Comparison of ENCODE assay signal across 25 cellular contexts in genomic region chr19:7692417-7693088, GRCh38. TPM values are rescaled to one million over a fixed set of nuclear protein-coding genes. Genes with fewer than 3 reads are reported as not detected.
DNase-seq lines count a peak whose midpoint lies in the region; ATAC-seq lines count a peak whose summit lies in the region.
"Had no signal": no experiment of that assay in that cellular context is flagged by ENCODE, and none has a peak within 500 bp of the region (broad histone marks: within the 10 kb centered on the region; RNA-seq: fewer than 3 reads in every experiment).

No MANE protein-coding gene starts in this region.

- no peaks in the 10 kb centered on the region for H3K4me1 Mint-ChIP-seq in activated CD4-positive, alpha-beta T cell treated with anti-CD3 and anti-CD28 coated beads for 36 hours
- H3K4me1 Mint-ChIP-seq in immature natural killer cell, result peaks cover 0 to 9% of the 10 kb centered on the region in 2 donors
- H3K4me1 Mint-ChIP-seq: activated naive CD8-positive, alpha-beta T cell treated with anti-CD3 and anti-CD28 coated beads, Interleukin-2, amount 10 ng/mL, durations not matched to agents 7 days and 5 days; CD4-positive, CD25-positive, alpha-beta regulatory T cell had no signal

- peaks cover 5% of the 10 kb centered on the region for H3K27me3 Mint-ChIP-seq in activated CD4-positive, alpha-beta T cell treated with anti-CD3 and anti-CD28 coated beads for 36 hours
- peaks cover 18 to 44% (median 37%) of the 10 kb centered on the region in 3 donors for H3K27me3 Mint-ChIP-seq in immature natural killer cell (ENCODE audit: low read depth in 3 of 3)
- H3K27me3 Mint-ChIP-seq: activated naive CD8-positive, alpha-beta T cell treated with anti-CD3 and anti-CD28 coated beads, Interleukin-2, amount 10 ng/mL, durations not matched to agents 7 days and 5 days had no signal

- no peaks in the 10 kb centered on the region for H3K36me3 Mint-ChIP-seq in activated CD4-positive, alpha-beta T cell treated with anti-CD3 and anti-CD28 coated beads for 36 hours (ENCODE audit: low read depth)
- no peaks in the 10 kb centered on the region for H3K36me3 Mint-ChIP-seq in immature natural killer cell
- H3K36me3 Mint-ChIP-seq: activated naive CD8-positive, alpha-beta T cell treated with anti-CD3 and anti-CD28 coated beads, Interleukin-2, amount 10 ng/mL, durations not matched to agents 7 days and 5 days; CD4-positive, CD25-positive, alpha-beta regulatory T cell had no signal

- H3K4me3 Mint-ChIP-seq in activated CD4-positive, alpha-beta T cell treated with anti-CD3 and anti-CD28 coated beads for 36 hours, result no peak overlapping the region
- H3K4me3 Mint-ChIP-seq in immature natural killer cell, result no peak overlapping the region
- H3K4me3 Mint-ChIP-seq: activated naive CD8-positive, alpha-beta T cell treated with anti-CD3 and anti-CD28 coated beads, Interleukin-2, amount 10 ng/mL, durations not matched to agents 7 days and 5 days; CD4-positive, CD25-positive, alpha-beta regulatory T cell; T-helper 1 cell treated with Interleukin-12 subunit alpha and Interleukin-12 subunit beta and Interleukin-4 antibody, amounts not matched to agents 30 μg/mL and 1 μg/mL, for 36 hours had no signal

- H3K27ac Mint-ChIP-seq in activated CD4-positive, alpha-beta T cell treated with anti-CD3 and anti-CD28 coated beads for 36 hours, result no peak overlapping the region
- H3K27ac Mint-ChIP-seq in immature natural killer cell, result no peak overlapping the region
- H3K27ac Mint-ChIP-seq: activated naive CD8-positive, alpha-beta T cell treated with anti-CD3 and anti-CD28 coated beads, Interleukin-2, amount 10 ng/mL, durations not matched to agents 7 days and 5 days; CD4-positive, CD25-positive, alpha-beta regulatory T cell; T-helper 1 cell treated with Interleukin-12 subunit alpha and Interleukin-12 subunit beta and Interleukin-4 antibody, amounts not matched to agents 30 μg/mL and 1 μg/mL, for 36 hours had no signal

- no peaks in the 10 kb centered on the region for H3K9me3 Mint-ChIP-seq in activated CD4-positive, alpha-beta T cell treated with anti-CD3 and anti-CD28 coated beads for 36 hours (ENCODE audit: low read depth)
- peaks cover 0 to 1% (median 0%) of the 10 kb centered on the region in 6 donors for H3K9me3 Mint-ChIP-seq in immature natural killer cell
- H3K9me3 Mint-ChIP-seq: activated naive CD8-positive, alpha-beta T cell treated with anti-CD3 and anti-CD28 coated beads, Interleukin-2, amount 10 ng/mL, durations not matched to agents 7 days and 5 days; CD4-positive, CD25-positive, alpha-beta regulatory T cell; T-helper 1 cell treated with Interleukin-12 subunit alpha and Interleukin-12 subunit beta and Interleukin-4 antibody, amounts not matched to agents 30 μg/mL and 1 μg/mL, for 36 hours had no signal

- no peak for DNase-seq in activated CD4-positive, alpha-beta T cell treated with anti-CD3 and anti-CD28 coated beads for 36 hours
- DNase-seq in activated CD4-positive, alpha-beta T cell treated with anti-CD3 and anti-CD28 coated beads for 4 hours, result no peak
- DNase-seq in stimulated activated naive CD4-positive, alpha-beta T cell treated with Interleukin-2 at 50 U/mL for 16 hours (lab: John Stamatoyannopoulos, UW), result peak; percentile 15
- no peak for DNase-seq in stimulated activated naive CD4-positive, alpha-beta T cell (lab: John Stamatoyannopoulos, UW)
- DNase-seq in immature natural killer cell (peak; percentile 78 to 82 (median 80)), ureter (ENCODE audit: low spot score) (no peak)
- DNase-seq in activated CD8-positive, alpha-beta memory T cell treated with anti-CD3 and anti-CD28 coated beads, Interleukin-2, amount 50 U/mL, for 4 hours, result no peak
- DNase-seq: 8988T; activated naive CD8-positive, alpha-beta T cell treated with anti-CD3 and anti-CD28 coated beads, Interleukin-2, amount 10 ng/mL, durations not matched to agents 7 days and 5 days; caudate nucleus; CD4-positive, CD25-positive, alpha-beta regulatory T cell; dorsolateral prefrontal cortex; H7; left ventricle myocardium inferior; mesendoderm; NCI-H1694; psoas muscle; RPMI8226; stimulated activated CD4-positive, alpha-beta T cell treated with anti-CD3 and anti-CD28 coated beads, Interleukin-15, amount 100 ng/mL, for 24 hours; upper lobe of left lung had no signal

- intact Hi-C loops in activated CD4-positive, alpha-beta T cell treated with anti-CD3 and anti-CD28 coated beads for 36 hours (cut with DNase I, micrococcal nuclease), result no loop called here

- POLR2A ChIA-PET in activated CD4-positive, alpha-beta T cell treated with anti-CD3 and anti-CD28 coated beads for 36 hours (lab: Charles Lee), result no interaction called here

- peak; percentile 55 for ATAC-seq in activated CD4-positive, alpha-beta T cell treated with anti-CD3 and anti-CD28 coated beads for 36 hours
- no peak for ATAC-seq in HG02885 (IDR thresholded peaks at IDR 0.05; ENCODE audit: poor library complexity, unreplicated experiment)
- ATAC-seq: psoas muscle had no signal

- CTCF ChIA-PET in activated CD4-positive, alpha-beta T cell treated with anti-CD3 and anti-CD28 coated beads for 36 hours (lab: Charles Lee), result no interaction called here

RNA-seq across cellular contexts. Expression of gene FCER2, which starts 9.4 kb away (rescaled TPM):
- 1 to 10 TPM; 2.6 to 3.5 TPM for total RNA-seq in activated CD4-positive, alpha-beta T cell treated with anti-CD3 and anti-CD28 coated beads for 36 hours
- polyA plus RNA-seq in immature natural killer cell, result under 1 TPM in 2 of 3 donors, not detected in 1; 0.29 to 0.50 TPM
- total RNA-seq in ureter, result not detected
- total RNA-seq: astrocyte; CD4-positive, CD25-positive, alpha-beta regulatory T cell; glomerular endothelial cell; H7; NCI-H460 had no signal

RNA-seq across cellular contexts. Expression of gene TRAPPC5, which starts 11.9 kb away (rescaled TPM):
- 10 to 100 TPM; 90.2 to 95.2 TPM for total RNA-seq in activated CD4-positive, alpha-beta T cell treated with anti-CD3 and anti-CD28 coated beads for 36 hours
- 100 to 1,000 TPM; 109 to 217 (median 115) TPM for polyA plus RNA-seq in immature natural killer cell
- total RNA-seq in ureter, result 80.8 TPM

RNA-seq across cellular contexts. Expression of gene MCEMP1, which starts 15.7 kb away (rescaled TPM):
- total RNA-seq in activated CD4-positive, alpha-beta T cell treated with anti-CD3 and anti-CD28 coated beads for 36 hours, result not detected
- polyA plus RNA-seq in immature natural killer cell, result under 1 TPM in 1 of 3 donors, not detected in 2; 0.14 TPM
- not detected for total RNA-seq in ureter
- total RNA-seq: activated naive CD8-positive, alpha-beta T cell treated with anti-CD3 and anti-CD28 coated beads, Interleukin-2, amount 10 ng/mL, durations not matched to agents 7 days and 5 days; astrocyte; glomerular endothelial cell; H7; NCI-H460 had no signal
- polyA plus RNA-seq: CD4-positive, CD25-positive, alpha-beta regulatory T cell had no signal

RNA-seq across cellular contexts. Expression of gene RETN, which starts 23.7 kb away (rescaled TPM):
- not detected for total RNA-seq in activated CD4-positive, alpha-beta T cell treated with anti-CD3 and anti-CD28 coated beads for 36 hours
- 1 to 10 TPM in 1 of 3 donors, not detected in 2; 1.4 TPM for polyA plus RNA-seq in immature natural killer cell
- not detected for total RNA-seq in ureter
- total RNA-seq: astrocyte; CD4-positive, CD25-positive, alpha-beta regulatory T cell; glomerular endothelial cell; H7; NCI-H460 had no signal
- polyA plus RNA-seq: CD4-positive, CD25-positive, alpha-beta regulatory T cell had no signal

RNA-seq across cellular contexts. Expression of gene CLEC4G, which starts 39.4 kb away (rescaled TPM):
- total RNA-seq in activated CD4-positive, alpha-beta T cell treated with anti-CD3 and anti-CD28 coated beads for 36 hours, result not detected
- polyA plus RNA-seq in immature natural killer cell, result under 1 TPM in 1 of 3 donors, not detected in 2; 0.43 TPM
- 0.57 TPM for total RNA-seq in ureter
- total RNA-seq: activated naive CD8-positive, alpha-beta T cell treated with anti-CD3 and anti-CD28 coated beads, Interleukin-2, amount 10 ng/mL, durations not matched to agents 7 days and 5 days; astrocyte; CD4-positive, CD25-positive, alpha-beta regulatory T cell; glomerular endothelial cell; H7; NCI-H460 had no signal
- polyA plus RNA-seq: CD4-positive, CD25-positive, alpha-beta regulatory T cell had no signal

Comparison
In these comparisons a context has a peak if more than half of its experiments do, and no peak if none do; other contexts are left out.
1. DNase-seq: peak in stimulated activated naive CD4-positive, alpha-beta T cell treated with Interleukin-2 at 50 U/mL for 16 hours (single experiment) and immature natural killer cell (3 of 3); none in activated CD4-positive, alpha-beta T cell treated with anti-CD3 and anti-CD28 coated beads for 36 hours (single experiment), activated CD4-positive, alpha-beta T cell treated with anti-CD3 and anti-CD28 coated beads for 4 hours (0 of 2), stimulated activated naive CD4-positive, alpha-beta T cell (0 of 6), ureter (single experiment) and activated CD8-positive, alpha-beta memory T cell treated with anti-CD3 and anti-CD28 coated beads, Interleukin-2, amount 50 U/mL, for 4 hours (single experiment).